Comparison of ENCODE assay signal across 2 cellular contexts in genomic region chr2:128535928-128536327, GRCh38.
TF ChIP-seq lines count a peak whose summit lies in the region.

No MANE protein-coding gene starts in this region.

TF ChIP-seq in K562, 482 proteins besides CTCF, POLR2A, EP300 and RAD21 (continued from another document):
- TF ChIP-seq ASH1L (IDR thresholded peaks at IDR 0.05; ENCODE audit: borderline replicate concordance, low read depth, partially characterized antibody) = no peak
- TF ChIP-seq MYC (IDR thresholded peaks at IDR 0.05; ENCODE audit: low read depth, low read length) = no peak
- no peak for TF ChIP-seq MYC (CRISPR knock-in tag; IDR thresholded peaks at IDR 0.05; ENCODE audit: borderline replicate concordance, low read depth)
- peak; percentile 62 for TF ChIP-seq JUNB (CRISPR knock-in tag; conservative IDR thresholded peaks at IDR 0.05)
- no peak for TF ChIP-seq RFX1 (IDR thresholded peaks at IDR 0.05)
- TF ChIP-seq TAF7 (tag; IDR thresholded peaks at IDR 0.05) = no peak
- TF ChIP-seq TEAD1 (CRISPR knock-in tag; IDR thresholded peaks at IDR 0.05) = no peak
- TF ChIP-seq SAP30 (IDR thresholded peaks at IDR 0.05; ENCODE audit: borderline replicate concordance, insufficient read depth, low read depth, low read length, poor library complexity, severe bottlenecking) = no peak
- no peak for TF ChIP-seq CBFB (CRISPR knock-in tag; IDR thresholded peaks at IDR 0.05)
- TF ChIP-seq MLX (CRISPR knock-in tag; conservative IDR thresholded peaks at IDR 0.05) = no peak
- TF ChIP-seq E2F6 (IDR thresholded peaks at IDR 0.05; ENCODE audit: borderline replicate concordance in 1 of 2, extremely low read depth in 1 of 2, insufficient read depth in 1 of 2, insufficient read length in 1 of 2, low read depth in 1 of 2, low read length in 1 of 2, poor library complexity in 1 of 2, severe bottlenecking in 1 of 2) = no peak
- TF ChIP-seq XRCC4 (IDR thresholded peaks at IDR 0.05; ENCODE audit: extremely low read depth, insufficient read depth, insufficient read length) = no peak
- TF ChIP-seq MTA2 (IDR thresholded peaks at IDR 0.05; ENCODE audit: low read depth) = no peak
- TF ChIP-seq ZNF212 (CRISPR knock-in tag; IDR thresholded peaks at IDR 0.05) = no peak
- TF ChIP-seq ZNF398 (CRISPR knock-in tag; IDR thresholded peaks at IDR 0.05) = no peak
- TF ChIP-seq RBM15 (IDR thresholded peaks at IDR 0.05; ENCODE audit: insufficient read depth, low read length) = no peak
- TF ChIP-seq ZNF197 (CRISPR knock-in tag; IDR thresholded peaks at IDR 0.05; ENCODE audit: low read depth) = no peak
- TF ChIP-seq FOSL1 (tag; conservative IDR thresholded peaks at IDR 0.05) = peak; percentile 97
- TF ChIP-seq ZFPM2 (CRISPR knock-in tag; IDR thresholded peaks at IDR 0.05) = no peak

TF ChIP-seq in HepG2, 621 proteins besides CTCF, POLR2A, EP300 and RAD21 (continued from another document):
- TF ChIP-seq PLSCR1 (CRISPR knock-in tag; IDR thresholded peaks at IDR 0.05; ENCODE audit: borderline replicate concordance) (no peak), ZNF546 (CRISPR knock-in tag; conservative IDR thresholded peaks at IDR 0.05) (no peak), ZNF776 (CRISPR knock-in tag; IDR thresholded peaks at IDR 0.05) (no peak), ZMAT3 (CRISPR knock-in tag; conservative IDR thresholded peaks at IDR 0.05) (no peak), RFX3 (CRISPR knock-in tag; IDR thresholded peaks at IDR 0.05) (no peak), ZSCAN5A (CRISPR knock-in tag; IDR thresholded peaks at IDR 0.05; ENCODE audit: borderline replicate concordance) (no peak), MED13 (CRISPR knock-in tag; IDR thresholded peaks at IDR 0.05) (no peak), GRHL1 (CRISPR knock-in tag; conservative IDR thresholded peaks at IDR 0.05) (no peak), FOSL2 (CRISPR knock-in tag; IDR thresholded peaks at IDR 0.05) (peak; percentile 82), SOX13 (IDR thresholded peaks at IDR 0.05) (no peak), SOX13 (CRISPR knock-in tag; conservative IDR thresholded peaks at IDR 0.05 in 1 of 2, IDR thresholded peaks at IDR 0.05 in 1 of 2) (peak in 1 of 2 experiments; percentile 59; a peak in 1 of 4 replicates), SOX5 (CRISPR knock-in tag; IDR thresholded peaks at IDR 0.05; ENCODE audit: borderline replicate concordance) (peak; percentile 22; the same call in 1 of the 2 replicates)
